ENCODE assay signal across 8 cellular contexts in the genomic region with DNA sequence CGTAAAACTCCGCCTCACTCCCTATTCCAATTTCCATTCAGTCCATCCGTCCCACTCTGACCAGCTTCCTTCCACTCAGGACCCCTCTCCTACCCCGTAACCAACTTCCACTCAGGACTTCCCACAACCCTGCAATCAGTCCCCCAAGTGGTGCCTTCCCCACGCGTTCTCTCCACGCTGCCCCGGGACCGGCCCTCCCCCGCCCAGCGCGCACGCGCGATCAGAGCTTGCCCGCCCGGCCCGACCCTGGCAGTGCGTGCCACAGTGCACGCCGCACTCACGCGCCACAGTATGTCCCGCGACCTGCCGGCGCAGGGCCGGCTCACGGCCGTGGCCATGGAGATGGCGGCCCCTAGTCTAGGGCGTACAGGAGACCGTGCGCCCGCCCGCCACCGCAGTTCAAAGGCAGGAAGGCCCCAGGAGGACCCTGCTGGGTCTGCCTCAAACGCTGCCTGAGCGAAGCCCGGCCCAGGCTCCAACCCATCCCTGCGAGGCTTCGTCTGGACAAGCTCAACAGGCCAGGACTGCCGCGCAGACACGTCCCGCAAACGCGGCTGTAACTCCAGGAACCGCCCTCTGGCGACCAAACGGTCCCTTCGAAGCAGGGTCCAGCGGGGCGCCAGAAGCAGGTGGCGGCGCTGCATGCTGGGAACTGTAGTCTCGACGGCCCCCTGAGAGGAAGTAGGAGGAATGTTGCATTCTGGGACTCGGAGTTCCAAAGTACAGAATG. TPM values are rescaled to one million over a fixed set of nuclear protein-coding genes. Genes with fewer than 3 reads are reported as not detected.
DNase-seq lines count a peak whose midpoint lies in the region; ATAC-seq lines count a peak whose summit lies in the region.

NDC1 (minus strand) TSS at position 373 of the 730 bp plus-strand sequence; CDS start at position 338, 35 bp downstream.

- H3K27me3 ChIP-seq in mononuclear cell (ENCODE audit: insufficient read depth, low read length), result no peaks in the 10 kb centered on the region

- H3K27me3 Mint-ChIP-seq in IgD-negative memory B cell, result peaks cover 2% of the 10 kb centered on the region

- peaks cover 0 to 8% (median 3%) of the 10 kb centered on the region in 3 donors for H3K9me3 Mint-ChIP-seq in IgD-negative memory B cell

- peaks cover 4% of the 10 kb centered on the region for H3K36me3 Mint-ChIP-seq in IgD-negative memory B cell

- H3K4me1 Mint-ChIP-seq in IgD-negative memory B cell, result peaks cover 15 to 28% (median 24%) of the 10 kb centered on the region in 3 donors

- ATAC-seq in GM21529 (IDR thresholded peaks at IDR 0.05; ENCODE audit: unreplicated experiment), result peak; percentile 86

- H3K27ac Mint-ChIP-seq in IgD-negative memory B cell, result peak within 1 kb of the TSS; percentile 96 to 99 (median 97)

- H3K4me1 ChIP-seq in mononuclear cell (ENCODE audit: insufficient read depth, low read length), result peaks cover 8% of the 10 kb centered on the region

- H3K4me3 ChIP-seq in mononuclear cell (ENCODE audit: low read length), result peak within 1 kb of the TSS; percentile 71

- H3K9me3 ChIP-seq in mononuclear cell (ENCODE audit: low read depth, low read length), result no peaks in the 10 kb centered on the region

- peak; percentile 97 for DNase-seq in DMS 273 treated with DMSO at 0.1 percent for 48 hours (lab: John Stamatoyannopoulos, UW)
- DNase-seq in OCI-M2 (lab: John Stamatoyannopoulos, UW; ENCODE audit: unreplicated experiment), result peak; percentile 50
- DNase-seq in activated T-cell treated with anti-CD3 and anti-CD28 coated beads for 4 hours, result peak; percentile 78
- DNase-seq in epidermal melanocyte (ENCODE audit: insufficient read length, low spot score), result peak; percentile 85
- peak; percentile 71 for DNase-seq in stimulated activated CD8-positive, alpha-beta memory T cell treated with anti-CD3 and anti-CD28 coated beads, Interleukin-4, amount 100 ng/mL, for 1 hour (ENCODE audit: low read depth in 2 of 2, low spot score in 1 of 2)

- peak within 1 kb of the TSS; percentile 96 to 100 (median 97) for H3K4me3 Mint-ChIP-seq in IgD-negative memory B cell

RNA-seq across cellular contexts. Expression of gene NDC1, which starts in this region (rescaled TPM):
- polyA plus RNA-seq in IgD-negative memory B cell, result 6.8 TPM
- 6.6 TPM for total RNA-seq in mononuclear cell

Comparison
In these comparisons a context has a peak if more than half of its experiments do, and no peak if none do; other contexts are left out.
1. Peak in every context shown above with its lines: DNase-seq, ATAC-seq and H3K4me3 ChIP-seq.